26 cellular contexts compared by ENCODE assay signal in genomic region chr15:65344909-65345275, GRCh38. TPM values are rescaled to one million over a fixed set of nuclear protein-coding genes. Genes with fewer than 3 reads are reported as not detected.
A peak's percentile ranks its signal among the peaks of the same experiment; 100 is the strongest.
DNase-seq lines count a peak whose midpoint lies in the region; ATAC-seq, FAIRE-seq and TF ChIP-seq lines count a peak whose summit lies in the region.
"Had no signal": no experiment of that assay in that cellular context is flagged by ENCODE, and none has a peak within 500 bp of the region (broad histone marks: within the 10 kb centered on the region; RNA-seq: fewer than 3 reads in every experiment).

No MANE protein-coding gene starts in this region.

- H3K27me3 ChIP-seq in IMR-90 (ENCODE audit: control insufficient read depth, insufficient read depth, low read length) (peaks cover 58% of the 10 kb centered on the region), trophoblast cell (ENCODE audit: insufficient read depth, low read length) (no peaks in the 10 kb centered on the region)
- H3K27me3 ChIP-seq: BLaER1 treated with 17β-estradiol and CSF1 and Interleukin-3, amounts not matched to agents 10 nM and 100 nM; MG63; SJCRH30 had no signal

- H3K36me3 ChIP-seq in IMR-90 (ENCODE audit: control insufficient read depth, insufficient read depth, low read length) (no peaks in the 10 kb centered on the region), trophoblast cell (ENCODE audit: control insufficient read depth in 1 of 2, insufficient read depth in 2 of 2, low read length in 2 of 2) (peaks cover 0 to 6% of the 10 kb centered on the region in 2 experiments)
- H3K36me3 ChIP-seq: BLaER1 treated with 17β-estradiol and CSF1 and Interleukin-3, amounts not matched to agents 10 nM and 100 nM; MG63; SJCRH30 had no signal

- H3K4me3 ChIP-seq in IMR-90 (ENCODE audit: insufficient read depth, low read depth, low read length) (no peak overlapping the region), fibroblast of mammary gland (ENCODE audit: control insufficient read depth, low read depth, low read length) (no peak overlapping the region), trophoblast cell (ENCODE audit: low read depth, low read length) (no peak overlapping the region)
- H3K4me3 ChIP-seq: BLaER1 treated with 17β-estradiol and CSF1 and Interleukin-3, amounts not matched to agents 10 nM and 100 nM; GM12878; MG63; SJCRH30 had no signal

- no peak overlapping the region for H2BK20ac ChIP-seq in IMR-90 (ENCODE audit: low read depth, low read length)

- no peak overlapping the region for H3K18ac ChIP-seq in IMR-90 (ENCODE audit: low read depth, low read length)
- peak overlapping the region; percentile 63 for H3K18ac ChIP-seq in trophoblast cell (ENCODE audit: low read length)

- H4K5ac ChIP-seq in IMR-90 (ENCODE audit: low read depth, low read length): no peak overlapping the region

- peak overlapping the region; percentile 51 for H2BK12ac ChIP-seq in trophoblast cell (ENCODE audit: low read length)

- peak; percentile 12 for DNase-seq in IMR-90
- DNase-seq in amniotic epithelial cell (ENCODE audit: low read depth): peak; percentile 11
- DNase-seq in fibroblast of mammary gland (ENCODE audit: low read depth): peak; percentile 42
- no peak for DNase-seq in trophoblast cell
- no peak for DNase-seq in germinal center (ENCODE audit: low spot score)
- DNase-seq in GM12891 (ENCODE audit: insufficient read length, low spot score): no peak
- DNase-seq: CD8-positive, alpha-beta memory T cell; DMS53; EL; H9; Karpas-422; MG63; NCI-H1048; NCI-H1436; NCI-H2029; NCI-H345; NCI-H524 treated with DMSO at 0.1 percent for 48 hours; RPMI8226; SJCRH30 had no signal

- no peak overlapping the region for H4K12ac ChIP-seq in trophoblast cell (ENCODE audit: low read depth, low read length)

- no peaks in the 10 kb centered on the region; the same call in 1 of the 2 replicates for H3K9me1 ChIP-seq in IMR-90 (ENCODE audit: insufficient read depth, low read length)

- no peaks in the 10 kb centered on the region for H4K20me1 ChIP-seq in IMR-90 (ENCODE audit: insufficient read depth, low read length)
- H4K20me1 ChIP-seq: BLaER1 treated with 17β-estradiol and CSF1 and Interleukin-3, amounts not matched to agents 10 nM and 100 nM had no signal

- H4K8ac ChIP-seq in IMR-90 (ENCODE audit: low read depth in 2 of 2, low read length in 2 of 2) (no peak overlapping the region), trophoblast cell (ENCODE audit: low read depth, low read length) (peak overlapping the region; percentile 17)

- H3K4ac ChIP-seq in IMR-90 (ENCODE audit: low read depth, low read length) (no peak overlapping the region), trophoblast cell (ENCODE audit: low read depth, low read length) (peak overlapping the region; percentile 42)

- H2AFZ ChIP-seq in IMR-90 (replicated peaks; ENCODE audit: low read length, poor library complexity): no peak overlapping the region
- H2AFZ ChIP-seq in trophoblast cell (ENCODE audit: insufficient read depth, low read length, poor library complexity): no peak overlapping the region

- H2AK5ac ChIP-seq in IMR-90 (ENCODE audit: low read depth, low read length) (no peak overlapping the region), trophoblast cell (ENCODE audit: low read length) (peak overlapping the region; percentile 38)

- no peak overlapping the region for H2BK15ac ChIP-seq in IMR-90 (ENCODE audit: low read depth, low read length)

- POLR2A ChIA-PET in IMR-90 (lab: Charles Lee; ENCODE audit: unreplicated experiment): no interaction called here

- H4K91ac ChIP-seq in IMR-90 (ENCODE audit: insufficient read depth, low read depth, low read length): no peak overlapping the region
- H4K91ac ChIP-seq in trophoblast cell (ENCODE audit: low read depth, low read length): peak overlapping the region; percentile 37

- no peak for TF ChIP-seq CTCF in IMR-90 (conservative IDR thresholded peaks at IDR 0.05; ENCODE audit: low read depth, low read length)
- no peak for TF ChIP-seq CTCF in fibroblast of mammary gland (conservative IDR thresholded peaks at IDR 0.05; ENCODE audit: control insufficient read depth, insufficient read depth, low read depth, low read length)

- H3K56ac ChIP-seq in IMR-90 (ENCODE audit: extremely low read depth, insufficient read depth, low read length): no peak overlapping the region

- H2BK120ac ChIP-seq in IMR-90 (ENCODE audit: low read depth, low read length) (no peak overlapping the region), trophoblast cell (ENCODE audit: insufficient read depth, low read length, poor library complexity) (peak overlapping the region; percentile 28)

- H2BK5ac ChIP-seq in IMR-90 (ENCODE audit: low read depth, low read length, poor library complexity, severe bottlenecking) (no peak overlapping the region), trophoblast cell (ENCODE audit: low read depth, low read length, poor library complexity) (no peak overlapping the region)

- no peak overlapping the region for H3K4me2 ChIP-seq in IMR-90 (ENCODE audit: low read depth, low read length)
- no peak overlapping the region for H3K4me2 ChIP-seq in trophoblast cell (ENCODE audit: low read length)
- H3K4me2 ChIP-seq: BLaER1 treated with 17β-estradiol and CSF1 and Interleukin-3, amounts not matched to agents 10 nM and 100 nM had no signal

- CTCF ChIA-PET in IMR-90 (lab: Yijun Ruan, JAX): no interaction called here

- H3K9me3 ChIP-seq in IMR-90 (ENCODE audit: control insufficient read depth, insufficient read depth, low read length): no peaks in the 10 kb centered on the region
- no peaks in the 10 kb centered on the region for H3K9me3 ChIP-seq in trophoblast cell (ENCODE audit: insufficient read depth, low read depth, low read length)
- H3K9me3 ChIP-seq: MG63, SJCRH30 had no signal

- H3K27ac ChIP-seq in IMR-90 (ENCODE audit: insufficient read depth, low read length): no peak overlapping the region
- no peak overlapping the region for H3K27ac ChIP-seq in trophoblast cell (ENCODE audit: low read depth, low read length)
- H3K27ac ChIP-seq: BLaER1 treated with 17β-estradiol and CSF1 and Interleukin-3, amounts not matched to agents 10 nM and 100 nM; SJCRH30 had no signal

- H3K14ac ChIP-seq in IMR-90 (replicated peaks; ENCODE audit: low read depth, low read length): no peak overlapping the region
- peak overlapping the region; percentile 38 for H3K14ac ChIP-seq in trophoblast cell (ENCODE audit: low read length)

- H3K79me1 ChIP-seq in IMR-90 (ENCODE audit: low read depth in 1 of 2, low read length in 2 of 2) (no peaks in the 10 kb centered on the region), trophoblast cell (ENCODE audit: low read length) (peaks cover 13% of the 10 kb centered on the region)

- WGBS in IMR-90 (ENCODE audit: extremely low coverage in 2 of 2, insufficient read length in 1 of 2), 2 experiments: no CpG with 5 or more reads among the region's 2 CpGs
- WGBS in trophoblast cell (ENCODE audit: extremely low coverage, insufficient coverage, insufficient read length): no CpG with 5 or more reads among the region's 2 CpGs

- intact Hi-C loops in IMR-90 (cut with micrococcal nuclease): no loop called here

- peaks cover 2% of the 10 kb centered on the region for H3K79me2 ChIP-seq in trophoblast cell (ENCODE audit: control insufficient read depth, insufficient read depth, low read length, poor library complexity)

- in situ Hi-C loops in IMR-90 (cut with MboI; ENCODE audit: low sequenced_read_pairs): no loop called here

- no peak overlapping the region for H3K9ac ChIP-seq in IMR-90 (ENCODE audit: low read depth, low read length)
- H3K9ac ChIP-seq in trophoblast cell (ENCODE audit: low read length): no peak overlapping the region
- H3K9ac ChIP-seq: BLaER1 treated with 17β-estradiol and CSF1 and Interleukin-3, amounts not matched to agents 10 nM and 100 nM had no signal

- no peak for TF ChIP-seq RAD21 in IMR-90 (IDR thresholded peaks at IDR 0.05; ENCODE audit: low read length)

- TF ChIP-seq POLR2A in IMR-90 (IDR thresholded peaks at IDR 0.05; ENCODE audit: low read depth, low read length) (no peak), GM12891 (IDR thresholded peaks at IDR 0.05; ENCODE audit: low read depth, low read length) (no peak)

- dilution Hi-C loops in IMR-90 (cut with HindIII; ENCODE audit: low sequenced_read_pairs, unreplicated experiment): no loop called here

- ATAC-seq in IMR-90 (ENCODE audit: low read depth) (no peak), GM18511 (IDR thresholded peaks at IDR 0.05; ENCODE audit: unreplicated experiment) (no peak), HG03571 (IDR thresholded peaks at IDR 0.05; ENCODE audit: unreplicated experiment) (no peak)
- ATAC-seq: GM12878 had no signal

- no TSS peak for BruUV-seq in IMR-90 (replicated peaks; lab: Mats Ljungman, UMichigan)

- H2AK9ac ChIP-seq in IMR-90 (replicated peaks; ENCODE audit: low read depth, low read length, poor library complexity): no peak overlapping the region

- H3K4me1 ChIP-seq in IMR-90 (ENCODE audit: control insufficient read depth, insufficient read depth, low read length) (no peaks in the 10 kb centered on the region), trophoblast cell (ENCODE audit: control insufficient read depth in 1 of 2, insufficient read depth in 2 of 2, low read length in 2 of 2) (peaks cover 24 to 39% of the 10 kb centered on the region in 2 experiments)
- H3K4me1 ChIP-seq: SJCRH30 had no signal

- no peak overlapping the region for H3K23ac ChIP-seq in IMR-90 (ENCODE audit: low read depth, low read length)
- no peak overlapping the region for H3K23ac ChIP-seq in trophoblast cell (ENCODE audit: low read length)

- FAIRE-seq in GM12891 (lab: Jason Lieb, UNC): no peak
- FAIRE-seq: GM12878, HTR-8/SVneo had no signal

RNA-seq across cellular contexts. Expression of gene IGDCC3, which starts 32.9 kb away (rescaled TPM):
- total RNA-seq in IMR-90 (2012; rRNA removed): under 0.01 and 0.18 TPM in 2 replicates
- 0.19 and 0.32 TPM in 2 replicates for polyA plus RNA-seq in IMR-90 (2012; rRNA removed)
- 0.03 and 0.12 TPM in 2 replicates for polyA plus RNA-seq in IMR-90 (2012; cell fraction: cytosol; rRNA removed)
- polyA plus RNA-seq in IMR-90 (2012; cell fraction: nucleus; rRNA removed; ENCODE audit: low replicate concordance): 0.27 and 0.29 TPM in 2 replicates
- polyA plus RNA-seq in trophoblast cell (2013): 144 and 157 TPM in 2 replicates
- not detected for polyA plus RNA-seq in GM12891 (2012; ENCODE audit: low read depth, missing spikeins)
- total RNA-seq: CD8-positive, alpha-beta memory T cell had no signal
- polyA plus RNA-seq: CD8-positive, alpha-beta memory T cell; IgD-negative memory B cell had no signal

RNA-seq across cellular contexts. Expression of gene RNU5B-1, which starts 40.4 kb away (rescaled TPM):
- not detected in 2 replicates for total RNA-seq in IMR-90 (2012; rRNA removed)
- not detected in 2 replicates for polyA plus RNA-seq in IMR-90 (2012; rRNA removed)
- not detected in 2 replicates for polyA plus RNA-seq in IMR-90 (2012; cell fraction: cytosol; rRNA removed)
- not detected in 2 replicates for polyA plus RNA-seq in IMR-90 (2012; cell fraction: nucleus; rRNA removed; ENCODE audit: low replicate concordance)
- not detected in 2 replicates for polyA plus RNA-seq in trophoblast cell (2013)
- polyA plus RNA-seq in GM12891 (2012; ENCODE audit: low read depth, missing spikeins): not detected
- total RNA-seq: A673; CD8-positive, alpha-beta memory T cell; H9; SJCRH30 had no signal
- polyA plus RNA-seq: CD8-positive, alpha-beta memory T cell; GM12878; IgD-negative memory B cell had no signal

RNA-seq across cellular contexts. Expression of gene RNU5A-1, which starts 49.0 kb away (rescaled TPM):
- not detected in 2 replicates for total RNA-seq in IMR-90 (2012; rRNA removed)
- polyA plus RNA-seq in IMR-90 (2012; rRNA removed): not detected in 2 replicates
- polyA plus RNA-seq in IMR-90 (2012; cell fraction: cytosol; rRNA removed): not detected in 2 replicates
- polyA plus RNA-seq in IMR-90 (2012; cell fraction: nucleus; rRNA removed; ENCODE audit: low replicate concordance): not detected in 2 replicates
- not detected in 2 replicates for polyA plus RNA-seq in trophoblast cell (2013)
- polyA plus RNA-seq in GM12891 (2012; ENCODE audit: low read depth, missing spikeins): not detected
- total RNA-seq: A673; CD8-positive, alpha-beta memory T cell; GM12878; H9; SJCRH30 had no signal
- polyA plus RNA-seq: CD8-positive, alpha-beta memory T cell; GM12878; IgD-negative memory B cell had no signal

RNA-seq across cellular contexts. Expression of gene PARP16, which starts 58.2 kb away (rescaled TPM):
- total RNA-seq in IMR-90 (2012; rRNA removed): 1.3 and 1.7 TPM in 2 replicates
- 4.1 and 5.0 TPM in 2 replicates for polyA plus RNA-seq in IMR-90 (2012; rRNA removed)
- 3.2 and 4.1 TPM in 2 replicates for polyA plus RNA-seq in IMR-90 (2012; cell fraction: cytosol; rRNA removed)
- 3.1 and 6.5 TPM in 2 replicates for polyA plus RNA-seq in IMR-90 (2012; cell fraction: nucleus; rRNA removed; ENCODE audit: low replicate concordance)
- 3.5 and 3.9 TPM in 2 replicates for polyA plus RNA-seq in trophoblast cell (2013)
- polyA plus RNA-seq in GM12891 (2012; ENCODE audit: low read depth, missing spikeins): 9.5 TPM

Comparison
In these comparisons a context has a peak if more than half of its experiments do, and no peak if none do; other contexts are left out.
1. DNase-seq: peak in IMR-90 (single experiment), amniotic epithelial cell (single experiment) and fibroblast of mammary gland (single experiment); none in trophoblast cell (0 of 2), germinal center (single experiment) and GM12891 (single experiment).